ENCODE assay signal across 33 cellular contexts in the genomic region with DNA sequence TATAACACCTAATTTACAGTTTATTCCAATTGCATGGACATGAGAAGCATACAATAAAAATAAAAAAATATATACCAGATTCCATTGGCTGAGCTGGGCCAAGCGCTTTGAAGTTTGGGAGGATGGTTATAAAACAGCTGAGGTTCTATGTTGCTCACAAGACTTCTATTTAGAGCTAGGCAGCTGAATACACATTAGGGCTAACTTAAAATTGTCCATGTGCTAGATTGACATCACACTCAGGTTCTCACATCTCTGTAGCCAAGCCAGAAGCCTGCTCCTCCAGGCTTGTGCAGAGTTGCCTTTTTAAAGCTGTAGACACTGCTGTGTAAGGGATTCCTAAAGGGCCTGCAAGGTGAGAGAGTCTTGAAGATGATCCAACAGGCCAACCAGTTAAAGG.
"Had no signal": no experiment of that assay in that cellular context is flagged by ENCODE, and none has a peak within 500 bp of the region (broad histone marks: within the 10 kb centered on the region; RNA-seq: fewer than 3 reads in every experiment).

No MANE protein-coding gene starts in this region.

- DNase-seq: Karpas-422, Kasumi-1, MG63, MM.1S, MV-4-11, NCI-H1048, NCI-H1092, NCI-H1092 treated with DMSO at 0.1 percent for 48 hours, NCI-H1105, NCI-H1105 treated with DMSO at 0.1 percent for 48 hours, NCI-H1417, NCI-H1417 treated with DMSO at 0.1 percent for 48 hours, NCI-H1436, NCI-H1436 treated with DMSO at 0.1 percent for 48 hours, NCI-H146, NCI-H1694, NCI-H1694 treated with DMSO at 0.1 percent for 48 hours, NCI-H187, NCI-H187 treated with DMSO at 0.1 percent for 48 hours, NCI-H1930, NCI-H2029, NCI-H2029 treated with DMSO at 0.1 percent for 48 hours, NCI-H2081, NCI-H2081 treated with DMSO at 0.1 percent for 48 hours, NCI-H2107, NCI-H2171, NCI-H2171 treated with DMSO at 0.1 percent for 48 hours, NCI-H2227 treated with DMSO at 0.1 percent for 48 hours, NCI-H226, NCI-H345, NCI-H446, NCI-H446 treated with DMSO at 0.1 percent for 48 hours, NCI-H510A had no signal
